In genomic region chr1:153624965-153625611, GRCh38 we compare ENCODE assay signal across 23 cellular contexts. TPM values are rescaled to one million over a fixed set of nuclear protein-coding genes. Genes with fewer than 3 reads are reported as not detected.
DNase-seq lines count a peak whose midpoint lies in the region; ATAC-seq, FAIRE-seq and TF ChIP-seq lines count a peak whose summit lies in the region.
"Had no signal": no experiment of that assay in that cellular context is flagged by ENCODE, and none has a peak within 500 bp of the region (broad histone marks: within the 10 kb centered on the region; RNA-seq: fewer than 3 reads in every experiment).

No MANE protein-coding gene starts in this region.

- no peaks in the 10 kb centered on the region for H4K20me1 ChIP-seq in HepG2 (ENCODE audit: insufficient read depth, low read length)
- peaks cover 2% of the 10 kb centered on the region for H4K20me1 ChIP-seq in osteoblast (ENCODE audit: insufficient read depth, low read length)

- 88% methylated on average over 5 of the region's 10 CpGs for WGBS in right lobe of liver (ENCODE audit: insufficient coverage, low coverage, low lambda C conversion rate, missing lambda C conversion rate)
- WGBS in HepG2 (ENCODE audit: low lambda C conversion rate) = 94% methylated on average over 10 of the region's 10 CpGs

- H3K79me2 ChIP-seq in HepG2 (ENCODE audit: insufficient read depth, low read length) (peaks cover 29% of the 10 kb centered on the region), osteoblast (ENCODE audit: insufficient read depth, low read length) (peaks cover 42% of the 10 kb centered on the region)

- intact Hi-C loops in right lobe of liver (cut with DNase I) (no loop called here), HepG2 (cut with micrococcal nuclease; ENCODE audit: unreplicated experiment) (loop anchor here (5.0 kb wide), 1 partner anchor 113 kb away; no protein-coding TSS in a partner anchor), vagina (cut with DNase I) (loop anchor here (5.0 kb wide), 1 partner anchor 93 kb away; no protein-coding TSS in a partner anchor)
- intact Hi-C loops in activated CD8-positive, alpha-beta T cell treated with anti-CD3 and anti-CD28 coated beads for 36 hours (cut with micrococcal nuclease) = no loop called here

- no peaks in the 10 kb centered on the region for H3K36me3 Mint-ChIP-seq in activated CD8-positive, alpha-beta T cell treated with anti-CD3 and anti-CD28 coated beads for 36 hours (ENCODE audit: low read depth)

- no peak overlapping the region for H2AFZ ChIP-seq in HepG2 (ENCODE audit: low read length)
- no peak overlapping the region for H2AFZ ChIP-seq in osteoblast (ENCODE audit: low read length)

- H3K27ac Mint-ChIP-seq in activated CD8-positive, alpha-beta T cell treated with anti-CD3 and anti-CD28 coated beads for 36 hours = no peak overlapping the region
- H3K27ac Mint-ChIP-seq: CD4-positive, alpha-beta T cell; effector memory CD8-positive, alpha-beta T cell had no signal

- H3K4me1 ChIP-seq in right lobe of liver (peaks cover 0 to 6% (median 0%) of the 10 kb centered on the region in 4 donors), HepG2 (ENCODE audit: insufficient read depth, low read length) (peaks cover 35% of the 10 kb centered on the region), osteoblast (ENCODE audit: insufficient read depth, low read length) (peaks cover 40% of the 10 kb centered on the region), vagina (peaks cover 38% of the 10 kb centered on the region)

- DNase-seq in right lobe of liver = peak in 2 of 3 donors; percentile 1 to 13
- DNase-seq in HepG2 (ENCODE audit: low spot score) = no peak
- no peak for DNase-seq in fibroblast of mammary gland (ENCODE audit: low read depth)
- DNase-seq in osteoblast (ENCODE audit: insufficient read length, low spot score, missing footprints) = peak; percentile 71
- no peak for DNase-seq in vagina (ENCODE audit: extremely low spot score in 2 of 2)
- no peak for DNase-seq in EL
- DNase-seq in activated CD8-positive, alpha-beta T cell treated with anti-CD3 and anti-CD28 coated beads for 36 hours = no peak
- DNase-seq: activated CD4-positive, alpha-beta T cell treated with anti-CD3 and anti-CD28 coated beads for 4 hours; activated gamma-delta T cell; amniotic stem cell; CD4-positive, alpha-beta T cell; effector memory CD8-positive, alpha-beta T cell; foreskin keratinocyte; MM.1S; NCI-H187; NCI-H345; RPMI8226 had no signal

- no peak overlapping the region for H3K9ac ChIP-seq in HepG2 (ENCODE audit: insufficient read depth, low read depth, low read length)

- no peaks in the 10 kb centered on the region for H3K9me3 Mint-ChIP-seq in activated CD8-positive, alpha-beta T cell treated with anti-CD3 and anti-CD28 coated beads for 36 hours
- H3K9me3 Mint-ChIP-seq: CD4-positive, alpha-beta T cell; central memory CD8-positive, alpha-beta T cell; effector memory CD8-positive, alpha-beta T cell; IgD-negative memory B cell had no signal

- H3K27me3 Mint-ChIP-seq in activated CD8-positive, alpha-beta T cell treated with anti-CD3 and anti-CD28 coated beads for 36 hours = peaks cover 9% of the 10 kb centered on the region
- H3K27me3 Mint-ChIP-seq: CD4-positive, alpha-beta T cell; central memory CD8-positive, alpha-beta T cell had no signal

- TF ChIP-seq EP300 in HepG2 (IDR thresholded peaks at IDR 0.05; ENCODE audit: low read depth in 2 of 2, low read length in 2 of 2) (no peak), HepG2 (CRISPR knock-in tag; IDR thresholded peaks at IDR 0.05; ENCODE audit: borderline replicate concordance) (no peak)

- TF ChIP-seq POLR2A in right lobe of liver (IDR thresholded peaks at IDR 0.05) (no peak), HepG2 (IDR thresholded peaks at IDR 0.05; ENCODE audit: insufficient read depth in 1 of 2, low read depth in 2 of 2, low read length in 2 of 2) (no peak), vagina (IDR thresholded peaks at IDR 0.05) (no peak)

- H3K9me3 ChIP-seq in right lobe of liver = no peaks in the 10 kb centered on the region
- no peaks in the 10 kb centered on the region for H3K9me3 ChIP-seq in HepG2 (ENCODE audit: low read length)
- H3K9me3 ChIP-seq in osteoblast (ENCODE audit: low read depth, low read length) = no peaks in the 10 kb centered on the region
- H3K9me3 ChIP-seq in vagina = no peaks in the 10 kb centered on the region
- H3K9me3 ChIP-seq: tibial nerve had no signal

- H3K4me2 ChIP-seq in HepG2 (ENCODE audit: low read depth, low read length) (no peak overlapping the region), osteoblast (ENCODE audit: insufficient read depth, low read length) (peak overlapping the region; percentile 100)

- no peak overlapping the region for H3K4me3 ChIP-seq in right lobe of liver
- H3K4me3 ChIP-seq in HepG2 (replicated peaks in 1 of 3; ENCODE audit: insufficient read depth in 1 of 3, low read depth in 2 of 3, low read length in 3 of 3) = no peak overlapping the region
- H3K4me3 ChIP-seq in fibroblast of mammary gland (ENCODE audit: control insufficient read depth, low read depth, low read length) = peak overlapping the region; percentile 87
- peak overlapping the region; percentile 91 for H3K4me3 ChIP-seq in osteoblast (ENCODE audit: insufficient read depth, low read length)
- no peak overlapping the region for H3K4me3 ChIP-seq in vagina

- H3K27me3 ChIP-seq in right lobe of liver = no peaks in the 10 kb centered on the region
- H3K27me3 ChIP-seq in HepG2 (ENCODE audit: control insufficient read depth in 1 of 2, insufficient read depth in 2 of 2, low read length in 2 of 2) = no peaks in the 10 kb centered on the region
- H3K27me3 ChIP-seq in osteoblast (ENCODE audit: insufficient read depth, low read length) = no peaks in the 10 kb centered on the region
- H3K27me3 ChIP-seq in vagina = no peaks in the 10 kb centered on the region
- H3K27me3 ChIP-seq: foreskin keratinocyte, tibial nerve had no signal

- ATAC-seq in right lobe of liver (no peak), HepG2 (no peak), HG02678 (IDR thresholded peaks at IDR 0.05; ENCODE audit: unreplicated experiment) (no peak)
- no peak for ATAC-seq in activated CD8-positive, alpha-beta T cell treated with anti-CD3 and anti-CD28 coated beads for 36 hours
- ATAC-seq: effector memory CD8-positive, alpha-beta T cell; foreskin keratinocyte had no signal

- TF ChIP-seq CTCF in right lobe of liver (IDR thresholded peaks at IDR 0.05) (no peak), HepG2 (CRISPR knock-in tag; IDR thresholded peaks at IDR 0.05) (no peak), fibroblast of mammary gland (conservative IDR thresholded peaks at IDR 0.05; ENCODE audit: control insufficient read depth, insufficient read depth, low read depth, low read length) (no peak), osteoblast (IDR thresholded peaks at IDR 0.05; ENCODE audit: extremely low read depth, low read depth, low read length) (no peak), vagina (IDR thresholded peaks at IDR 0.05) (no peak)
- TF ChIP-seq CTCF in activated CD8-positive, alpha-beta T cell treated with anti-CD3 and anti-CD28 coated beads for 36 hours (IDR thresholded peaks at IDR 0.05) = no peak

- in situ Hi-C loops in HepG2 (cut with HindIII; ENCODE audit: extremely low pct_ligation_motif_present, low pct_unique_long_range_greater_than_20kb) = loop anchor here (5.0 kb wide), 2 partner anchors 53 to 118 kb away; no protein-coding TSS in a partner anchor

- TF ChIP-seq RAD21 in HepG2 (CRISPR knock-in tag; IDR thresholded peaks at IDR 0.05) = no peak

- no peak overlapping the region for H3K4me3 Mint-ChIP-seq in activated CD8-positive, alpha-beta T cell treated with anti-CD3 and anti-CD28 coated beads for 36 hours
- H3K4me3 Mint-ChIP-seq: CD4-positive, alpha-beta T cell; central memory CD8-positive, alpha-beta T cell; effector memory CD8-positive, alpha-beta T cell had no signal

- no peaks in the 10 kb centered on the region for H3K36me3 ChIP-seq in right lobe of liver
- H3K36me3 ChIP-seq in HepG2 (replicated peaks in 1 of 2; ENCODE audit: control insufficient read depth in 1 of 2, insufficient read depth in 2 of 2, low read length in 2 of 2) = peaks cover 2 to 3% of the 10 kb centered on the region in 2 experiments; a peak in 2 of 5 replicates
- H3K36me3 ChIP-seq in osteoblast (ENCODE audit: insufficient read depth, low read length) = peaks cover 56% of the 10 kb centered on the region
- no peaks in the 10 kb centered on the region for H3K36me3 ChIP-seq in vagina

- CTCF ChIA-PET in HepG2 (lab: Yijun Ruan, JAX; ENCODE audit: low intra/inter-chr PET ratio, low total read pairs) = no interaction called here
- CTCF ChIA-PET in activated CD8-positive, alpha-beta T cell treated with anti-CD3 and anti-CD28 coated beads for 36 hours (lab: Charles Lee) = interaction anchor here (1.1 kb wide), 1 partner anchor 114 kb away, joined by 3 read pairs; no protein-coding TSS in a partner anchor

- H3K27ac ChIP-seq in right lobe of liver (no peak overlapping the region), HepG2 (ENCODE audit: extremely low read length, insufficient read depth, low read length) (no peak overlapping the region), osteoblast (ENCODE audit: low read depth, low read length) (peak overlapping the region; percentile 53), vagina (peak overlapping the region; percentile 9)
- H3K27ac ChIP-seq: foreskin keratinocyte had no signal

- POLR2A ChIA-PET in HepG2 (lab: Yijun Ruan, JAX) = interaction anchor here (15.2 kb wide), 1 partner anchor 14 kb away, joined by 390 read pairs; the partner anchor contains the start of genes S100A14 and S100A16
- POLR2A ChIA-PET in activated CD8-positive, alpha-beta T cell treated with anti-CD3 and anti-CD28 coated beads for 36 hours (lab: Charles Lee) = no interaction called here

- no TSS peak for BruUV-seq in HepG2 (replicated peaks; lab: Mats Ljungman, UMichigan)

- FAIRE-seq in HepG2 (lab: Jason Lieb, UNC) = no peak
- FAIRE-seq: H54 had no signal

- peaks cover 2% of the 10 kb centered on the region for H3K4me1 Mint-ChIP-seq in activated CD8-positive, alpha-beta T cell treated with anti-CD3 and anti-CD28 coated beads for 36 hours (ENCODE audit: low read depth)
- H3K4me1 Mint-ChIP-seq: central memory CD8-positive, alpha-beta T cell had no signal

RNA-seq across cellular contexts. Expression of gene S100A13, which starts 2.2 kb away (rescaled TPM):
- 10 to 100 TPM; 10.4 to 24.5 (median 21.9) TPM for total RNA-seq in right lobe of liver
- total RNA-seq in HepG2 (2016; rRNA removed; fragmentation: Illumina TruSeq; extraction: Trizol) = 89.5 and 115 TPM in 2 replicates
- total RNA-seq in HepG2 (2016; cell fraction: cytosol; rRNA removed; fragmentation: Illumina TruSeq; extraction: Trizol; ENCODE audit: low read depth) = 78.4 and 101 TPM in 2 replicates
- total RNA-seq in HepG2 (2016; cell fraction: insoluble cytoplasmic fraction; rRNA removed; fragmentation: Illumina TruSeq; extraction: Trizol) = 101 and 125 TPM in 2 replicates
- total RNA-seq in HepG2 (2016; cell fraction: membrane; rRNA removed; fragmentation: Illumina TruSeq; extraction: Trizol) = 88.5 and 93.4 TPM in 2 replicates
- total RNA-seq in HepG2 (2016; cell fraction: nucleus; rRNA removed; fragmentation: Illumina TruSeq; extraction: Trizol) = 30.0 and 35.1 TPM in 2 replicates
- polyA plus RNA-seq in HepG2 (2011; rRNA removed) = 172 TPM in 2 replicates
- polyA plus RNA-seq in HepG2 (2011; cell fraction: cytosol; rRNA removed) = 139 and 163 TPM in 2 replicates
- 32.1 and 42.4 TPM in 2 replicates for polyA plus RNA-seq in HepG2 (2011; cell fraction: nucleus; rRNA removed)
- 56.6 and 75.4 TPM in 2 replicates for polyA plus RNA-seq in HepG2 (2012)
- 82.7 and 114 TPM in 2 replicates for polyA plus RNA-seq in HepG2 (2016; cell fraction: cytosol; fragmentation: Illumina TruSeq; extraction: Trizol; ENCODE audit: low read depth)
- polyA plus RNA-seq in HepG2 (2016; cell fraction: insoluble cytoplasmic fraction; fragmentation: Illumina TruSeq; extraction: Trizol; ENCODE audit: low read depth) = 106 and 116 TPM in 2 replicates
- polyA plus RNA-seq in HepG2 (2016; cell fraction: membrane; fragmentation: Illumina TruSeq; extraction: Trizol; ENCODE audit: low read depth) = 65.7 and 84.0 TPM in 2 replicates
- 50.7 and 51.1 TPM in 2 replicates for polyA plus RNA-seq in HepG2 (2016; cell fraction: nucleus; fragmentation: Illumina TruSeq; extraction: Trizol; ENCODE audit: insufficient read depth, low read depth)
- 42.6 and 182 TPM in 2 replicates for polyA minus RNA-seq in HepG2 (2011; rRNA and poly(A)+ RNA removed; ENCODE audit: low replicate concordance)
- 11.7 and 13.7 TPM in 2 replicates for polyA minus RNA-seq in HepG2 (2011; cell fraction: cytosol; rRNA and poly(A)+ RNA removed)
- 6.7 and 6.8 TPM in 2 replicates for polyA minus RNA-seq in HepG2 (2011; cell fraction: nucleus; rRNA and poly(A)+ RNA removed)
- 121 and 165 TPM in 2 replicates for total RNA-seq in osteoblast
- total RNA-seq in vagina = 116 TPM
- 1 to 10 TPM; 8.1 to 9.4 TPM for total RNA-seq in activated CD8-positive, alpha-beta T cell treated with anti-CD3 and anti-CD28 coated beads for 36 hours

RNA-seq across cellular contexts. Expression of gene S100A1, which starts 3.1 kb away (rescaled TPM):
- total RNA-seq in right lobe of liver = 1 to 10 TPM in 3 of 6 experiments, under 1 TPM in 3; 0.40 to 2.1 (median 1.0) TPM
- total RNA-seq in HepG2 (2016; rRNA removed; fragmentation: Illumina TruSeq; extraction: Trizol) = 120 and 151 TPM in 2 replicates
- total RNA-seq in HepG2 (2016; cell fraction: cytosol; rRNA removed; fragmentation: Illumina TruSeq; extraction: Trizol; ENCODE audit: low read depth) = 28.0 and 35.5 TPM in 2 replicates
- total RNA-seq in HepG2 (2016; cell fraction: insoluble cytoplasmic fraction; rRNA removed; fragmentation: Illumina TruSeq; extraction: Trizol) = 119 and 133 TPM in 2 replicates
- total RNA-seq in HepG2 (2016; cell fraction: membrane; rRNA removed; fragmentation: Illumina TruSeq; extraction: Trizol) = 48.1 and 56.1 TPM in 2 replicates
- total RNA-seq in HepG2 (2016; cell fraction: nucleus; rRNA removed; fragmentation: Illumina TruSeq; extraction: Trizol) = 54.6 and 59.6 TPM in 2 replicates
- 238 and 251 TPM in 2 replicates for polyA plus RNA-seq in HepG2 (2011; rRNA removed)
- 339 and 395 TPM in 2 replicates for polyA plus RNA-seq in HepG2 (2011; cell fraction: cytosol; rRNA removed)
- 68.2 and 87.5 TPM in 2 replicates for polyA plus RNA-seq in HepG2 (2011; cell fraction: nucleus; rRNA removed)
- polyA plus RNA-seq in HepG2 (2012) = 109 and 178 TPM in 2 replicates
- 100 and 132 TPM in 2 replicates for polyA plus RNA-seq in HepG2 (2016; cell fraction: cytosol; fragmentation: Illumina TruSeq; extraction: Trizol; ENCODE audit: low read depth)
- polyA plus RNA-seq in HepG2 (2016; cell fraction: insoluble cytoplasmic fraction; fragmentation: Illumina TruSeq; extraction: Trizol; ENCODE audit: low read depth) = 381 and 401 TPM in 2 replicates
- polyA plus RNA-seq in HepG2 (2016; cell fraction: membrane; fragmentation: Illumina TruSeq; extraction: Trizol; ENCODE audit: low read depth) = 143 and 156 TPM in 2 replicates
- 222 and 236 TPM in 2 replicates for polyA plus RNA-seq in HepG2 (2016; cell fraction: nucleus; fragmentation: Illumina TruSeq; extraction: Trizol; ENCODE audit: insufficient read depth, low read depth)
- polyA minus RNA-seq in HepG2 (2011; rRNA and poly(A)+ RNA removed; ENCODE audit: low replicate concordance) = 3.5 and 272 TPM in 2 replicates
- 102 and 128 TPM in 2 replicates for polyA minus RNA-seq in HepG2 (2011; cell fraction: cytosol; rRNA and poly(A)+ RNA removed)
- 35.0 and 41.2 TPM in 2 replicates for polyA minus RNA-seq in HepG2 (2011; cell fraction: nucleus; rRNA and poly(A)+ RNA removed)
- total RNA-seq in osteoblast = 0.29 TPM in 1 of 2 replicates, not detected in the other
- total RNA-seq in vagina = not detected
- not detected for total RNA-seq in activated CD8-positive, alpha-beta T cell treated with anti-CD3 and anti-CD28 coated beads for 36 hours
- total RNA-seq: CD4-positive, alpha-beta T cell; foreskin keratinocyte had no signal
- polyA plus RNA-seq: IgD-negative memory B cell had no signal

RNA-seq across cellular contexts. Expression of gene CHTOP, which starts 8.8 kb away (rescaled TPM):
- total RNA-seq in right lobe of liver (10 to 100 TPM; 21.9 to 29.7 (median 26.0) TPM), HepG2 (2016; rRNA removed; fragmentation: Illumina TruSeq; extraction: Trizol) (35.4 and 38.0 TPM in 2 replicates), osteoblast (38.9 and 40.9 TPM in 2 replicates), vagina (67.3 TPM)
- 14.3 and 17.0 TPM in 2 replicates for total RNA-seq in HepG2 (2016; cell fraction: cytosol; rRNA removed; fragmentation: Illumina TruSeq; extraction: Trizol; ENCODE audit: low read depth)
- 34.0 and 41.6 TPM in 2 replicates for total RNA-seq in HepG2 (2016; cell fraction: insoluble cytoplasmic fraction; rRNA removed; fragmentation: Illumina TruSeq; extraction: Trizol)
- total RNA-seq in HepG2 (2016; cell fraction: membrane; rRNA removed; fragmentation: Illumina TruSeq; extraction: Trizol) = 24.6 and 26.6 TPM in 2 replicates
- 60.5 and 67.4 TPM in 2 replicates for total RNA-seq in HepG2 (2016; cell fraction: nucleus; rRNA removed; fragmentation: Illumina TruSeq; extraction: Trizol)
- 47.1 and 51.9 TPM in 2 replicates for polyA plus RNA-seq in HepG2 (2011; rRNA removed)
- polyA plus RNA-seq in HepG2 (2011; cell fraction: cytosol; rRNA removed) = 33.6 and 37.2 TPM in 2 replicates
- 57.8 and 64.5 TPM in 2 replicates for polyA plus RNA-seq in HepG2 (2011; cell fraction: nucleus; rRNA removed)
- 40.9 and 49.6 TPM in 2 replicates for polyA plus RNA-seq in HepG2 (2012)
- polyA plus RNA-seq in HepG2 (2016; cell fraction: cytosol; fragmentation: Illumina TruSeq; extraction: Trizol; ENCODE audit: low read depth) = 11.0 and 11.5 TPM in 2 replicates
- polyA plus RNA-seq in HepG2 (2016; cell fraction: insoluble cytoplasmic fraction; fragmentation: Illumina TruSeq; extraction: Trizol; ENCODE audit: low read depth) = 59.9 and 65.3 TPM in 2 replicates
- 17.8 and 18.3 TPM in 2 replicates for polyA plus RNA-seq in HepG2 (2016; cell fraction: membrane; fragmentation: Illumina TruSeq; extraction: Trizol; ENCODE audit: low read depth)
- 108 TPM in 2 replicates for polyA plus RNA-seq in HepG2 (2016; cell fraction: nucleus; fragmentation: Illumina TruSeq; extraction: Trizol; ENCODE audit: insufficient read depth, low read depth)
- 34.2 and 56.3 TPM in 2 replicates for polyA minus RNA-seq in HepG2 (2011; rRNA and poly(A)+ RNA removed; ENCODE audit: low replicate concordance)
- 16.0 and 16.8 TPM in 2 replicates for polyA minus RNA-seq in HepG2 (2011; cell fraction: cytosol; rRNA and poly(A)+ RNA removed)
- polyA minus RNA-seq in HepG2 (2011; cell fraction: nucleus; rRNA and poly(A)+ RNA removed) = 134 and 152 TPM in 2 replicates
- 10 to 100 TPM; 76.8 to 83.2 TPM for total RNA-seq in activated CD8-positive, alpha-beta T cell treated with anti-CD3 and anti-CD28 coated beads for 36 hours

RNA-seq across cellular contexts. Expression of gene S100A14, which starts 9.0 kb away (rescaled TPM):
- total RNA-seq in right lobe of liver (10 to 100 TPM in 2 of 6 experiments, 1 to 10 TPM in 4; 1.8 to 14.0 (median 5.2) TPM), HepG2 (2016; rRNA removed; fragmentation: Illumina TruSeq; extraction: Trizol) (1.4 and 2.0 TPM in 2 replicates), osteoblast (0.36 TPM in 1 of 2 replicates, not detected in the other), vagina (323 TPM)
- total RNA-seq in HepG2 (2016; cell fraction: cytosol; rRNA removed; fragmentation: Illumina TruSeq; extraction: Trizol; ENCODE audit: low read depth) = 1.2 and 1.6 TPM in 2 replicates
- total RNA-seq in HepG2 (2016; cell fraction: insoluble cytoplasmic fraction; rRNA removed; fragmentation: Illumina TruSeq; extraction: Trizol) = 1.8 and 2.4 TPM in 2 replicates
- total RNA-seq in HepG2 (2016; cell fraction: membrane; rRNA removed; fragmentation: Illumina TruSeq; extraction: Trizol) = 2.2 and 2.4 TPM in 2 replicates
- total RNA-seq in HepG2 (2016; cell fraction: nucleus; rRNA removed; fragmentation: Illumina TruSeq; extraction: Trizol) = 0.75 and 1.1 TPM in 2 replicates
- polyA plus RNA-seq in HepG2 (2011; rRNA removed) = 7.7 and 10.8 TPM in 2 replicates
- polyA plus RNA-seq in HepG2 (2011; cell fraction: cytosol; rRNA removed) = 11.2 and 16.8 TPM in 2 replicates
- 1.5 and 3.7 TPM in 2 replicates for polyA plus RNA-seq in HepG2 (2011; cell fraction: nucleus; rRNA removed)
- polyA plus RNA-seq in HepG2 (2012) = 4.8 and 6.4 TPM in 2 replicates
- 1.8 and 2.7 TPM in 2 replicates for polyA plus RNA-seq in HepG2 (2016; cell fraction: cytosol; fragmentation: Illumina TruSeq; extraction: Trizol; ENCODE audit: low read depth)
- 2.4 and 2.9 TPM in 2 replicates for polyA plus RNA-seq in HepG2 (2016; cell fraction: insoluble cytoplasmic fraction; fragmentation: Illumina TruSeq; extraction: Trizol; ENCODE audit: low read depth)
- polyA plus RNA-seq in HepG2 (2016; cell fraction: membrane; fragmentation: Illumina TruSeq; extraction: Trizol; ENCODE audit: low read depth) = 3.3 TPM in 2 replicates
- 1.6 and 2.4 TPM in 2 replicates for polyA plus RNA-seq in HepG2 (2016; cell fraction: nucleus; fragmentation: Illumina TruSeq; extraction: Trizol; ENCODE audit: insufficient read depth, low read depth)
- polyA minus RNA-seq in HepG2 (2011; rRNA and poly(A)+ RNA removed; ENCODE audit: low replicate concordance) = 2.0 and 23.9 TPM in 2 replicates
- 1.5 and 2.7 TPM in 2 replicates for polyA minus RNA-seq in HepG2 (2011; cell fraction: cytosol; rRNA and poly(A)+ RNA removed)
- not detected in 2 replicates for polyA minus RNA-seq in HepG2 (2011; cell fraction: nucleus; rRNA and poly(A)+ RNA removed)
- not detected for total RNA-seq in activated CD8-positive, alpha-beta T cell treated with anti-CD3 and anti-CD28 coated beads for 36 hours
- total RNA-seq: CD4-positive, alpha-beta T cell; posterior vena cava had no signal
- polyA plus RNA-seq: IgD-negative memory B cell had no signal

RNA-seq across cellular contexts. Expression of gene S100A16, which starts 12.2 kb away (rescaled TPM):
- total RNA-seq in right lobe of liver (100 to 1,000 TPM in 2 of 6 experiments, 10 to 100 TPM in 4; 55.9 to 151 (median 71.8) TPM), HepG2 (2016; rRNA removed; fragmentation: Illumina TruSeq; extraction: Trizol) (46.0 and 51.2 TPM in 2 replicates), osteoblast (160 and 190 TPM in 2 replicates), vagina (259 TPM)
- total RNA-seq in HepG2 (2016; cell fraction: cytosol; rRNA removed; fragmentation: Illumina TruSeq; extraction: Trizol; ENCODE audit: low read depth) = 35.2 and 50.8 TPM in 2 replicates
- 46.0 and 49.1 TPM in 2 replicates for total RNA-seq in HepG2 (2016; cell fraction: insoluble cytoplasmic fraction; rRNA removed; fragmentation: Illumina TruSeq; extraction: Trizol)
- total RNA-seq in HepG2 (2016; cell fraction: membrane; rRNA removed; fragmentation: Illumina TruSeq; extraction: Trizol) = 64.5 and 88.0 TPM in 2 replicates
- 17.2 and 18.5 TPM in 2 replicates for total RNA-seq in HepG2 (2016; cell fraction: nucleus; rRNA removed; fragmentation: Illumina TruSeq; extraction: Trizol)
- 195 and 203 TPM in 2 replicates for polyA plus RNA-seq in HepG2 (2011; rRNA removed)
- polyA plus RNA-seq in HepG2 (2011; cell fraction: cytosol; rRNA removed) = 207 and 257 TPM in 2 replicates
- 63.0 and 64.5 TPM in 2 replicates for polyA plus RNA-seq in HepG2 (2011; cell fraction: nucleus; rRNA removed)
- polyA plus RNA-seq in HepG2 (2012) = 50.0 and 61.9 TPM in 2 replicates
- polyA plus RNA-seq in HepG2 (2016; cell fraction: cytosol; fragmentation: Illumina TruSeq; extraction: Trizol; ENCODE audit: low read depth) = 56.0 and 73.0 TPM in 2 replicates
- polyA plus RNA-seq in HepG2 (2016; cell fraction: insoluble cytoplasmic fraction; fragmentation: Illumina TruSeq; extraction: Trizol; ENCODE audit: low read depth) = 58.3 and 61.2 TPM in 2 replicates
- polyA plus RNA-seq in HepG2 (2016; cell fraction: membrane; fragmentation: Illumina TruSeq; extraction: Trizol; ENCODE audit: low read depth) = 82.4 and 91.4 TPM in 2 replicates
- 34.9 and 35.7 TPM in 2 replicates for polyA plus RNA-seq in HepG2 (2016; cell fraction: nucleus; fragmentation: Illumina TruSeq; extraction: Trizol; ENCODE audit: insufficient read depth, low read depth)
- 116 and 347 TPM in 2 replicates for polyA minus RNA-seq in HepG2 (2011; rRNA and poly(A)+ RNA removed; ENCODE audit: low replicate concordance)
- 41.2 and 43.1 TPM in 2 replicates for polyA minus RNA-seq in HepG2 (2011; cell fraction: cytosol; rRNA and poly(A)+ RNA removed)
- 31.9 and 35.2 TPM in 2 replicates for polyA minus RNA-seq in HepG2 (2011; cell fraction: nucleus; rRNA and poly(A)+ RNA removed)
- total RNA-seq in activated CD8-positive, alpha-beta T cell treated with anti-CD3 and anti-CD28 coated beads for 36 hours = not detected
- total RNA-seq: CD4-positive, alpha-beta T cell had no signal
- polyA plus RNA-seq: IgD-negative memory B cell had no signal

Comparison
In these comparisons a context has a peak if more than half of its experiments do, and no peak if none do; other contexts are left out.
1. DNase-seq: peak in right lobe of liver (2 of 3) and osteoblast (single experiment); none in HepG2 (single experiment), fibroblast of mammary gland (single experiment), vagina (0 of 2), EL (single experiment) and activated CD8-positive, alpha-beta T cell treated with anti-CD3 and anti-CD28 coated beads for 36 hours (single experiment).
2. RNA of gene S100A1, which starts 3.1 kb away (total RNA-seq): 28.0 to 151 TPM in HepG2; 0.40 to 2.1 TPM in right lobe of liver, 0.29 TPM in osteoblast, not detected in vagina (single experiment) and not detected in activated CD8-positive, alpha-beta T cell treated with anti-CD3 and anti-CD28 coated beads for 36 hours; every median in the first group is over 4 times any median in the second.
3. intact Hi-C loops: an anchor here in HepG2 (5.0 kb wide) and vagina (5.0 kb wide); none called in right lobe of liver and activated CD8-positive, alpha-beta T cell treated with anti-CD3 and anti-CD28 coated beads for 36 hours.
4. H3K27ac ChIP-seq: peak in osteoblast (single experiment) and vagina (single experiment); none in right lobe of liver (0 of 3) and HepG2 (single experiment).
5. H3K4me3 ChIP-seq: peak in fibroblast of mammary gland (single experiment) and osteoblast (single experiment); none in right lobe of liver (0 of 3), HepG2 (0 of 3) and vagina (0 of 2).